Comparison of ENCODE assay signal across 8 cellular contexts in genomic region chr6:56692586-56693245, GRCh38. TPM values are rescaled to one million over a fixed set of nuclear protein-coding genes. Genes with fewer than 3 reads are reported as not detected.
DNase-seq lines count a peak whose midpoint lies in the region; ATAC-seq, FAIRE-seq and TF ChIP-seq lines count a peak whose summit lies in the region.

No MANE protein-coding gene starts in this region.

- intact Hi-C loops in adrenal gland (cut with DNase I) (no loop called here), left ventricle myocardium inferior (cut with micrococcal nuclease) (no loop called here)

- H2AK5ac ChIP-seq in mesendoderm (ENCODE audit: low read length) = no peak overlapping the region

- H3K4me3 ChIP-seq in adrenal gland (peak overlapping the region in 3 of 4 donors; percentile 12 to 45 (median 27)), left ventricle myocardium inferior (peak overlapping the region; percentile 66), small intestine (ENCODE audit: low read depth in 1 of 2, low read length in 2 of 2) (peak overlapping the region; percentile 5 to 49), mesendoderm (ENCODE audit: low read length) (no peak overlapping the region)

- H3K9ac ChIP-seq in mesendoderm (ENCODE audit: low read length) = no peak overlapping the region

- no peak overlapping the region for H4K8ac ChIP-seq in mesendoderm (ENCODE audit: low read depth, low read length)

- TF ChIP-seq CTCF in adrenal gland (IDR thresholded peaks at IDR 0.05) = no peak
- TF ChIP-seq CTCF in left ventricle myocardium inferior (IDR thresholded peaks at IDR 0.05; ENCODE audit: borderline replicate concordance) = no peak

- H3K23ac ChIP-seq in mesendoderm (ENCODE audit: low read length) = no peak overlapping the region

- H3K4me2 ChIP-seq in mesendoderm (ENCODE audit: low read length) = no peak overlapping the region

- H3K56ac ChIP-seq in mesendoderm (ENCODE audit: low read length) = no peak overlapping the region

- no peak overlapping the region for H2BK5ac ChIP-seq in mesendoderm (ENCODE audit: low read length)

- DNase-seq in GM04504 (ENCODE audit: low read depth) (peak; percentile 47), adrenal gland (no peak), left ventricle myocardium inferior (no peak), small intestine (peak; percentile 43), mesendoderm (no peak)

- 50 to 59% (median 57%) methylated on average over 6 of the region's 6 CpGs for WGBS in adrenal gland, 4 donors
- 10 to 34% (median 28%) methylated on average over 6 of the region's 6 CpGs for WGBS in small intestine, 3 donors
- no CpG with 5 or more reads among the region's 6 CpGs for whole genome bisulfite sequencing in mesendoderm (ENCODE audit: extremely low coverage, insufficient coverage, low lambda C conversion rate)

- H3K79me2 ChIP-seq in mesendoderm (ENCODE audit: control insufficient read depth, insufficient read depth, low read length) = no peaks in the 10 kb centered on the region

- no peak overlapping the region for H3K18ac ChIP-seq in mesendoderm (ENCODE audit: low read length)

- peaks cover 1% of the 10 kb centered on the region for H3K79me1 ChIP-seq in mesendoderm (ENCODE audit: low read length)

- H3K4me1 ChIP-seq in adrenal gland (replicated peaks in 1 of 2) (peaks cover 20 to 73% of the 10 kb centered on the region in 2 donors), left ventricle myocardium inferior (peaks cover 56% of the 10 kb centered on the region), small intestine (ENCODE audit: control insufficient read depth in 2 of 2, insufficient read depth in 1 of 2, low read depth in 1 of 2, low read length in 1 of 2) (peaks cover 0 to 4% of the 10 kb centered on the region in 2 donors), mesendoderm (ENCODE audit: control insufficient read depth, low read depth, low read length) (peaks cover 2% of the 10 kb centered on the region)

- no peak overlapping the region for H2BK120ac ChIP-seq in mesendoderm (ENCODE audit: low read depth, low read length)

- TF ChIP-seq POLR2A in adrenal gland (IDR thresholded peaks at IDR 0.05) = no peak

- no peaks in the 10 kb centered on the region for H3K9me3 ChIP-seq in adrenal gland (replicated peaks in 1 of 3)
- H3K9me3 ChIP-seq in left ventricle myocardium inferior (replicated peaks) = no peaks in the 10 kb centered on the region
- no peaks in the 10 kb centered on the region for H3K9me3 ChIP-seq in small intestine (ENCODE audit: control insufficient read depth, low read depth)

- H3K27me3 ChIP-seq in adrenal gland (no peaks in the 10 kb centered on the region), left ventricle myocardium inferior (ENCODE audit: low read depth) (no peaks in the 10 kb centered on the region), small intestine (ENCODE audit: control insufficient read depth in 2 of 2, insufficient read depth in 2 of 2, low read length in 2 of 2) (no peaks in the 10 kb centered on the region), mesendoderm (ENCODE audit: insufficient read depth, low read length, poor library complexity) (no peaks in the 10 kb centered on the region)

- H2BK15ac ChIP-seq in mesendoderm (replicated peaks; ENCODE audit: low read depth) = no peak overlapping the region

- no peak for FAIRE-seq in small intestine (lab: Jason Lieb, UNC)

- H3K36me3 ChIP-seq in adrenal gland (replicated peaks in 1 of 2) (no peaks in the 10 kb centered on the region), left ventricle myocardium inferior (peaks cover 4% of the 10 kb centered on the region), small intestine (ENCODE audit: control insufficient read depth in 2 of 2, insufficient read depth in 2 of 2, low read length in 2 of 2) (no peaks in the 10 kb centered on the region), mesendoderm (ENCODE audit: control insufficient read depth, insufficient read depth, low read length) (no peaks in the 10 kb centered on the region)

- peak overlapping the region in 4 of 5 donors; percentile 68 to 83 (median 81) for H3K27ac ChIP-seq in adrenal gland
- peak overlapping the region; percentile 90 for H3K27ac ChIP-seq in left ventricle myocardium inferior (replicated peaks)
- peak overlapping the region; percentile 82 to 98 for H3K27ac ChIP-seq in small intestine (ENCODE audit: low read depth in 1 of 2, low read length in 1 of 2)
- no peak overlapping the region for H3K27ac ChIP-seq in mesendoderm (ENCODE audit: low read depth, low read length)

- ATAC-seq in HG02588 (IDR thresholded peaks at IDR 0.05; ENCODE audit: unreplicated experiment) (no peak), HG03095 (IDR thresholded peaks at IDR 0.05; ENCODE audit: unreplicated experiment) (no peak), HG02885 (IDR thresholded peaks at IDR 0.05; ENCODE audit: poor library complexity, unreplicated experiment) (no peak)

- no peak overlapping the region for H3K4ac ChIP-seq in mesendoderm (ENCODE audit: low read depth, low read length)

- H4K5ac ChIP-seq in mesendoderm (ENCODE audit: low read length) = no peak overlapping the region

RNA-seq across cellular contexts. Expression of gene DST, which starts 50.0 kb away (rescaled TPM):
- total RNA-seq in adrenal gland (100 to 1,000 TPM; 197 to 418 (median 286) TPM), left ventricle myocardium inferior (331 TPM)
- polyA plus RNA-seq in adrenal gland (100 to 1,000 TPM; 105 to 208 (median 164) TPM), small intestine (10 to 100 TPM; 40.5 to 80.5 (median 75.8) TPM)
- 21.8 TPM for polyA plus RNA-seq in mesendoderm (2013, experiment 1 of 2)
- 20.8 TPM for polyA plus RNA-seq in mesendoderm (2013, experiment 2 of 2)

Comparison
In these comparisons a context has a peak if more than half of its experiments do, and no peak if none do; other contexts are left out.
1. DNase-seq: peak in GM04504 (single experiment) and small intestine (single experiment); none in adrenal gland (0 of 7), left ventricle myocardium inferior (single experiment) and mesendoderm (single experiment).